8 cellular contexts compared by ENCODE assay signal in the genomic region with DNA sequence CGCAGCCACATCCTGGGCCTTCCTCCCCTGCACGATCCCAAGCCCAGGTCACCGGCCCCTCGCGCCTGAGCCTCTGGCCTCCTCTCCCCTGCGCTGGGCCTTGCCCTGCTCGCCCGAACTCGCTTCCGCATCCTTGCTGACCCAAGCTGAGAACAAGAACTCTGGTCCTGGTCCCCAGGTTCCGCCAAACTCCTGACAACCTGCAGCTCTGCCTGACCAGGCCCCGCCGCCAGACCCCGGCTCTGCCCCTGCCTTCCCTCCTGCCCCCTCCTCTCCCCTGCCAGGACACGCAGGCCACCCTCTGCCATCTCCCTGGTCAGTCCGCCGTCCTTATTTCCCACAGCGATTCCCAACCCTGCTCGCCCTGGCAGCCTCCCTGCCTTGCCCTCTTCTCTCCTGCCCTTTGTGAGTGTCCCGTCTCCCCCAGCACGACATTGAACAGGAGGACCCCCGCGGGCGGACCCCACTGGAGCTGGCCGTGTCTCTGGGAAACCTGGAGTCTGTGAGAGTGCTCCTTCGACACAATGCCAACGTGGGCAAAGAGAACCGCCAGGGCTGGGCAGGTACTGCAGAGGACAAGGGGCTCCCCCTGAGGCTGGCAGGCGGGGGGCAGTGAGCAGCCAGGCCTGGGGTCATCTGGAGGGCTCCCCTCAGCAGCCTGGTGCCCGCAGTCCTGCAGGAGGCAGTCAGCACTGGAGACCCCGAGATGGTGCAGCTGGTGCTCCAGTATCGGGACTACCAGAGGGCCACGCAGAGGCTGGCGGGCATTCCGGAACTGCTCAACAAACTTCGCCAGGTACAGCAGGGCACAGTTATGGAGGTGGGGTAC. TPM values are rescaled to one million over a fixed set of nuclear protein-coding genes. Genes with fewer than 3 reads are reported as not detected.
DNase-seq lines count a peak whose midpoint lies in the region; ATAC-seq, FAIRE-seq and TF ChIP-seq lines count a peak whose summit lies in the region.

No MANE protein-coding gene starts in this region.

- H3K4me1 ChIP-seq in A549: peaks cover 19% of the 10 kb centered on the region
- H3K4me1 ChIP-seq in astrocyte (ENCODE audit: insufficient read depth, low read length): peaks cover 37% of the 10 kb centered on the region
- H3K4me1 ChIP-seq in stomach: peaks cover 44 to 83% (median 59%) of the 10 kb centered on the region in 4 donors

- TF ChIP-seq POLR2A in A549 (IDR thresholded peaks at IDR 0.05; ENCODE audit: low read length) (no peak), stomach (IDR thresholded peaks at IDR 0.05) (no peak)

- peaks cover 20% of the 10 kb centered on the region for H3K36me3 Mint-ChIP-seq in astrocyte (ENCODE audit: low read depth, unreplicated experiment)

- DNase-seq in A549 (ENCODE audit: low read depth in 1 of 2, low spot score in 1 of 2): peak in 1 of 2 experiments; percentile 47
- DNase-seq in HFF-Myc (ENCODE audit: extremely low read depth, low read depth): no peak
- DNase-seq in astrocyte (ENCODE audit: low read depth): no peak
- peak; percentile 30 for DNase-seq in iris pigment epithelial cell (ENCODE audit: low read depth)
- no peak for DNase-seq in stomach
- no peak for DNase-seq in NK-92 treated with Interleukin-12 subunit alpha and Interleukin-12 subunit beta, amount 100 ng/mL, for 24 hours (lab: John Stamatoyannopoulos, UW)

- peaks cover 41% of the 10 kb centered on the region for H4K20me1 ChIP-seq in astrocyte (ENCODE audit: insufficient read depth, low read length)

- H3K27me3 ChIP-seq in astrocyte (ENCODE audit: insufficient read depth, low read length) (no peaks in the 10 kb centered on the region), stomach (no peaks in the 10 kb centered on the region)

- WGBS in A549 (ENCODE audit: missing lambda C conversion rate): 31% methylated on average over 19 of the region's 36 CpGs
- 18 to 29% (median 25%) methylated on average over 17 to 36 of the region's 36 CpGs for WGBS in stomach, 5 donors

- H3K9me3 Mint-ChIP-seq in astrocyte (ENCODE audit: unreplicated experiment): peaks cover under 1% of the 10 kb centered on the region

- TF ChIP-seq CTCF in A549 (IDR thresholded peaks at IDR 0.05): no peak
- no peak for TF ChIP-seq CTCF in HFF-Myc (IDR thresholded peaks at IDR 0.05; ENCODE audit: low read depth, low read length, missing control alignments)
- no peak for TF ChIP-seq CTCF in astrocyte (IDR thresholded peaks at IDR 0.05; ENCODE audit: insufficient read depth, low read depth, low read length)
- no peak for TF ChIP-seq CTCF in stomach (IDR thresholded peaks at IDR 0.05)

- H3K4me1 Mint-ChIP-seq in astrocyte (ENCODE audit: low read depth, unreplicated experiment): peaks cover 17% of the 10 kb centered on the region

- intact Hi-C loops in stomach (cut with DNase I; ENCODE audit: low total_unique reads): no loop called here

- TF ChIP-seq EP300 in A549 (IDR thresholded peaks at IDR 0.05) (no peak), stomach (IDR thresholded peaks at IDR 0.05) (no peak)

- no peak for FAIRE-seq in A549 (lab: Jason Lieb, UNC)
- FAIRE-seq in astrocyte (lab: Jason Lieb, UNC): no peak

- peak overlapping the region; percentile 47 for H2AFZ ChIP-seq in astrocyte (ENCODE audit: low read depth, low read length)

- H3K27ac ChIP-seq in A549: peak overlapping the region; percentile 95 to 98
- peak overlapping the region; percentile 25 for H3K27ac ChIP-seq in astrocyte (ENCODE audit: low read depth, low read length)
- H3K27ac ChIP-seq in stomach: peak overlapping the region; percentile 70 to 99 (median 92)

- H3K4me2 ChIP-seq in A549 (peak overlapping the region; percentile 98), astrocyte (ENCODE audit: low read length) (peak overlapping the region; percentile 97)

- H3K27ac Mint-ChIP-seq in astrocyte (ENCODE audit: unreplicated experiment): peak overlapping the region; percentile 85

- CTCF ChIA-PET in A549 (lab: Yijun Ruan, JAX): interaction anchor here (0.6 to 3.4 kb wide), 8 partner anchors 9 to 35 kb away, joined by 3 to 15 read pairs (median 4); partner anchors contain the start of gene SSH3

- TF ChIP-seq RAD21 in A549 (conservative IDR thresholded peaks at IDR 0.05 in 1 of 2, IDR thresholded peaks at IDR 0.05 in 1 of 2): no peak

- peak overlapping the region; percentile 89 for H3K9ac ChIP-seq in astrocyte (ENCODE audit: low read length)

- peak overlapping the region; percentile 65 for H3K4me3 ChIP-seq in A549
- peak overlapping the region; percentile 52 for H3K4me3 ChIP-seq in HFF-Myc (replicated peaks; ENCODE audit: low read depth, low read length)
- peak overlapping the region; percentile 67 for H3K4me3 ChIP-seq in astrocyte (ENCODE audit: insufficient read depth, low read depth, low read length)
- peak overlapping the region; percentile 70 to 81 (median 76) for H3K4me3 ChIP-seq in stomach

- POLR2A ChIA-PET in A549 (lab: Yijun Ruan, JAX): interaction anchor here (1.1 to 2.9 kb wide), 4 partner anchors 11 to 131 kb away, joined by 5 to 13 read pairs (median 6); partner anchors contain the start of gene SSH3

- peak overlapping the region; percentile 91 for H3K4me3 Mint-ChIP-seq in astrocyte (ENCODE audit: unreplicated experiment)

- peaks cover 17% of the 10 kb centered on the region for H3K36me3 ChIP-seq in astrocyte (ENCODE audit: insufficient read depth, low read length)
- peaks cover 26 to 54% (median 48%) of the 10 kb centered on the region in 4 donors for H3K36me3 ChIP-seq in stomach

- peak; percentile 36 to 41 for ATAC-seq in A549
- no peak for ATAC-seq in HG02759 (IDR thresholded peaks at IDR 0.05; ENCODE audit: unreplicated experiment)
- no peak for ATAC-seq in HG03280 (IDR thresholded peaks at IDR 0.05; ENCODE audit: unreplicated experiment)

- H3K9me3 ChIP-seq in A549 (peaks cover 4% of the 10 kb centered on the region; the same call in 1 of the 3 replicates), astrocyte (ENCODE audit: insufficient read depth, low read depth, low read length) (no peaks in the 10 kb centered on the region), stomach (no peaks in the 10 kb centered on the region)

- peaks cover 41% of the 10 kb centered on the region for H3K79me2 ChIP-seq in astrocyte (ENCODE audit: insufficient read depth, low read length)

- H3K27me3 Mint-ChIP-seq in astrocyte (ENCODE audit: low read depth, unreplicated experiment): no peaks in the 10 kb centered on the region

TF ChIP-seq in A549, 52 proteins besides CTCF, POLR2A, EP300 and RAD21 (continues in another document):
- TF ChIP-seq TP53 (CRISPR knock-in tag; IDR thresholded peaks at IDR 0.05) (no peak), NR3C1 (IDR thresholded peaks at IDR 0.05) (no peak), FOSL2 (IDR thresholded peaks at IDR 0.05) (no peak), FOSL2 (CRISPR knock-in tag; IDR thresholded peaks at IDR 0.05) (no peak), RCOR1 (IDR thresholded peaks at IDR 0.05; ENCODE audit: low read depth, low read length) (no peak), POLR2AphosphoS2 (conservative IDR thresholded peaks at IDR 0.05; ENCODE audit: low read length) (no peak), E2F6 (IDR thresholded peaks at IDR 0.05; ENCODE audit: borderline replicate concordance, low read depth) (no peak), PHF8 (IDR thresholded peaks at IDR 0.05; ENCODE audit: borderline replicate concordance, low read depth) (no peak), HOXA7 (CRISPR knock-in tag; IDR thresholded peaks at IDR 0.05) (no peak), KDM5A (IDR thresholded peaks at IDR 0.05) (no peak), CBX2 (IDR thresholded peaks at IDR 0.05; ENCODE audit: borderline replicate concordance, low read depth) (no peak)
- TF ChIP-seq, protein P1, sequence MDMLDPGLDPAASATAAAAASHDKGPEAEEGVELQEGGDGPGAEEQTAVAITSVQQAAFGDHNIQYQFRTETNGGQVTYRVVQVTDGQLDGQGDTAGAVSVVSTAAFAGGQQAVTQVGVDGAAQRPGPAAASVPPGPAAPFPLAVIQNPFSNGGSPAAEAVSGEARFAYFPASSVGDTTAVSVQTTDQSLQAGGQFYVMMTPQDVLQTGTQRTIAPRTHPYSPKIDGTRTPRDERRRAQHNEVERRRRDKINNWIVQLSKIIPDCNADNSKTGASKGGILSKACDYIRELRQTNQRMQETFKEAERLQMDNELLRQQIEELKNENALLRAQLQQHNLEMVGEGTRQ (IDR thresholded peaks at IDR 0.05): no peak

RNA-seq across cellular contexts. Expression of gene ANKRD13D, which starts 0.8 kb away (rescaled TPM):
- polyA plus RNA-seq in A549 (2011; rRNA removed) (15.4 and 17.0 TPM in 2 replicates), A549 (2017; fragmentation: RNase III; extraction: RNeasy Plus Mini Kit Qiagen cat#74134 plus additional on column Dnase treatment) (22.5 to 24.5 TPM (median 24.2 TPM) in 3 replicates), stomach (10 to 100 TPM; 18.5 to 61.3 (median 30.9) TPM)
- 43.0 and 51.7 TPM in 2 replicates for polyA plus RNA-seq in A549 (2012; cell fraction: cytosol; rRNA removed)
- 143 and 169 TPM in 2 replicates for polyA plus RNA-seq in A549 (2012; cell fraction: nucleus; rRNA removed)
- 20.3 and 34.1 TPM in 2 replicates for polyA minus RNA-seq in A549 (2011; rRNA and poly(A)+ RNA removed)
- total RNA-seq in astrocyte (39.4 and 40.8 TPM in 2 replicates), stomach (10 to 100 TPM; 24.6 to 96.4 (median 42.6) TPM)

RNA-seq across cellular contexts. Expression of gene SSH3, which starts 13.5 kb away (rescaled TPM):
- polyA plus RNA-seq in A549 (2011; rRNA removed): 13.7 and 13.9 TPM in 2 replicates
- 16.4 and 20.2 TPM in 2 replicates for polyA plus RNA-seq in A549 (2012; cell fraction: cytosol; rRNA removed)
- 66.0 and 81.7 TPM in 2 replicates for polyA plus RNA-seq in A549 (2012; cell fraction: nucleus; rRNA removed)
- 18.6 to 24.1 TPM (median 23.8 TPM) in 3 replicates for polyA plus RNA-seq in A549 (2017; fragmentation: RNase III; extraction: RNeasy Plus Mini Kit Qiagen cat#74134 plus additional on column Dnase treatment)
- polyA minus RNA-seq in A549 (2011; rRNA and poly(A)+ RNA removed): 11.2 TPM in 2 replicates
- 19.1 and 20.1 TPM in 2 replicates for total RNA-seq in astrocyte
- total RNA-seq in stomach: 100 to 1,000 TPM in 3 of 5 donors, 10 to 100 TPM in 2; 23.5 to 217 (median 103) TPM
- 10 to 100 TPM; 18.8 to 34.3 (median 22.6) TPM for polyA plus RNA-seq in stomach

RNA-seq across cellular contexts. Expression of gene GRK2, which starts 23.6 kb away (rescaled TPM):
- polyA plus RNA-seq in A549 (2011; rRNA removed) (20.1 and 20.5 TPM in 2 replicates), A549 (2017; fragmentation: RNase III; extraction: RNeasy Plus Mini Kit Qiagen cat#74134 plus additional on column Dnase treatment) (27.0 to 29.7 TPM (median 29.5 TPM) in 3 replicates), stomach (10 to 100 TPM; 44.0 to 59.4 (median 46.5) TPM)
- polyA plus RNA-seq in A549 (2012; cell fraction: cytosol; rRNA removed): 45.9 and 64.0 TPM in 2 replicates
- 135 and 175 TPM in 2 replicates for polyA plus RNA-seq in A549 (2012; cell fraction: nucleus; rRNA removed)
- 64.2 and 65.8 TPM in 2 replicates for polyA minus RNA-seq in A549 (2011; rRNA and poly(A)+ RNA removed)
- total RNA-seq in astrocyte (27.2 and 34.0 TPM in 2 replicates), stomach (100 to 1,000 TPM in 4 of 5 donors, 10 to 100 TPM in 1; 53.8 to 266 (median 131) TPM)

Comparison
In these comparisons a context has a peak if more than half of its experiments do, and no peak if none do; other contexts are left out.
1. ATAC-seq: peak in A549 (2 of 2); none in HG02759 (single experiment) and HG03280 (single experiment).
2. H3K27ac ChIP-seq: peak in every context shown above with its lines; median percentile 96 in A549; 92 in stomach; 25 in astrocyte.
3. Peak in every context shown above with its lines, with median percentiles within 50 percentile points of each other: H3K4me3 ChIP-seq.